Comparison of ENCODE assay signal across 20 cellular contexts in genomic region chr6:19368511-19368910, GRCh38.
A peak's percentile ranks its signal among the peaks of the same experiment; 100 is the strongest.
DNase-seq lines count a peak whose midpoint lies in the region; ATAC-seq, FAIRE-seq and TF ChIP-seq lines count a peak whose summit lies in the region.
"Had no signal": no experiment of that assay in that cellular context is flagged by ENCODE, and none has a peak within 500 bp of the region (broad histone marks: within the 10 kb centered on the region; RNA-seq: fewer than 3 reads in every experiment).

No MANE protein-coding gene starts in this region.

- no peak for TF ChIP-seq CTCF in A673 (conservative IDR thresholded peaks at IDR 0.05; ENCODE audit: low read depth, low read length)
- no peak for TF ChIP-seq CTCF in astrocyte of the spinal cord (IDR thresholded peaks at IDR 0.05; ENCODE audit: low read depth, low read length)

- DNase-seq in A673 (ENCODE audit: low spot score), result peak; percentile 14
- peak; percentile 6 for DNase-seq in H54 (ENCODE audit: insufficient read length, low spot score)
- DNase-seq in astrocyte of the spinal cord (ENCODE audit: low read depth, low spot score), result peak; percentile 64
- peak; percentile 23 for DNase-seq in iPS-NIHi7 (ENCODE audit: extremely low spot score)
- DNase-seq in NCI-H1092 (lab: John Stamatoyannopoulos, UW), result no peak
- no peak for DNase-seq in H7
- DNase-seq: activated T-cell treated with anti-CD3 and anti-CD28 coated beads, Interleukin-2, amount 50 U/mL, for 4 hours; AML-193; amygdala; DMS153; dorsolateral prefrontal cortex; NCI-H1092 treated with DMSO at 0.1 percent for 48 hours; NCI-H510A; T-helper 17 cell had no signal

- H3K9me3 ChIP-seq in A673 (ENCODE audit: low read depth, low read length, poor library complexity, severe bottlenecking), result no peaks in the 10 kb centered on the region
- H3K9me3 ChIP-seq: gastroesophageal sphincter, thoracic aorta had no signal

- TF ChIP-seq POLR2A in H54 (IDR thresholded peaks at IDR 0.05; ENCODE audit: low read depth, low read length), result no peak

- CTCF ChIA-PET in A673 (lab: Charles Lee), result no interaction called here

- FAIRE-seq in H54 (lab: Jason Lieb, UNC), result peak; percentile 93
- FAIRE-seq: GM12891, islet of Langerhans had no signal

- intact Hi-C loops in A673 (cut with micrococcal nuclease; ENCODE audit: unreplicated experiment), result no loop called here

- BruUV-seq in A673 (replicated peaks; lab: Mats Ljungman, UMichigan), result no TSS peak

- no peaks in the 10 kb centered on the region for H3K4me1 ChIP-seq in A673 (ENCODE audit: insufficient read depth, low read length, poor library complexity, severe bottlenecking)

- no peak overlapping the region for H3K4me3 ChIP-seq in A673 (ENCODE audit: low read depth, low read length, poor library complexity, severe bottlenecking)
- H3K4me3 ChIP-seq in astrocyte of the spinal cord (ENCODE audit: low read depth, low read length), result no peak overlapping the region
- no peak overlapping the region for H3K4me3 ChIP-seq in H7 (ENCODE audit: insufficient read depth, low read depth, low read length)
- H3K4me3 ChIP-seq: dorsolateral prefrontal cortex, gastroesophageal sphincter, thoracic aorta had no signal

- ATAC-seq in GM21786 (IDR thresholded peaks at IDR 0.05; ENCODE audit: unreplicated experiment) (no peak), GM21619 (IDR thresholded peaks at IDR 0.05; ENCODE audit: unreplicated experiment) (no peak)
- ATAC-seq: activated T-cell treated with anti-CD3 and anti-CD28 coated beads, Interleukin-2, amount 50 U/mL, for 4 hours; gastroesophageal sphincter; T-helper 17 cell had no signal

- H3K36me3 ChIP-seq in A673 (ENCODE audit: insufficient read depth, low read length, poor library complexity, severe bottlenecking) (no peaks in the 10 kb centered on the region), H7 (replicated peaks; ENCODE audit: control insufficient read depth, insufficient read depth, low read length) (no peaks in the 10 kb centered on the region)
- H3K36me3 ChIP-seq: gastroesophageal sphincter, thoracic aorta had no signal

- no peak overlapping the region for H3K27ac ChIP-seq in A673 (ENCODE audit: low read depth, low read length, poor library complexity, severe bottlenecking)
- H3K27ac ChIP-seq: dorsolateral prefrontal cortex, gastroesophageal sphincter, thoracic aorta had no signal

- H3K27me3 ChIP-seq in A673 (replicated peaks; ENCODE audit: insufficient read depth, low read depth, low read length, poor library complexity) (no peaks in the 10 kb centered on the region), H7 (ENCODE audit: control insufficient read depth, insufficient read depth, low read length) (no peaks in the 10 kb centered on the region)
- H3K27me3 ChIP-seq: gastroesophageal sphincter had no signal

- in situ Hi-C loops in astrocyte of the spinal cord (cut with HindIII; ENCODE audit: low sequenced_read_pairs), result no loop called here

- POLR2A ChIA-PET in A673 (lab: Charles Lee; ENCODE audit: low non-redundant PET), result no interaction called here

Comparison
In these comparisons a context has a peak if more than half of its experiments do, and no peak if none do; other contexts are left out.
1. DNase-seq: peak in A673 (single experiment), H54 (single experiment), astrocyte of the spinal cord (single experiment) and iPS-NIHi7 (single experiment); none in NCI-H1092 (single experiment) and H7 (single experiment).